Comparison of ENCODE assay signal across 13 cellular contexts in genomic region chr6:41408982-41409381, GRCh38.
"Had no signal": no experiment of that assay in that cellular context is flagged by ENCODE, and none has a peak within 500 bp of the region (broad histone marks: within the 10 kb centered on the region; RNA-seq: fewer than 3 reads in every experiment).

No MANE protein-coding gene starts in this region.

- DNase-seq: activated CD4-positive, alpha-beta T cell treated with anti-CD3 and anti-CD28 coated beads, Interleukin-2, amount 50 U/mL, for 48 hours; activated T-cell treated with anti-CD3 and anti-CD28 coated beads, Interleukin-2, amount 50 U/mL, for 1 hour; adrenal gland; esophagus squamous epithelium; hypothalamus; islet precursor cell; midbrain; pancreas had no signal

- H3K27me3 ChIP-seq: pancreas had no signal

- H3K9me3 ChIP-seq: adrenal gland, pancreas had no signal

- H3K27ac ChIP-seq: adrenal gland, cardiac muscle cell, esophagus squamous epithelium, pancreas, thoracic aorta had no signal

- H3K9me3 Mint-ChIP-seq: activated naive CD4-positive, alpha-beta T cell treated with anti-CD3 and anti-CD28 coated beads, Interleukin-2, amount 50 U/mL, for 24 hours; stimulated activated effector memory CD8-positive, alpha-beta T cell treated with anti-CD3 and anti-CD28 coated beads, Interleukin-12 subunit alpha, Interleukin-12 subunit beta, amount 100 ng/mL, for 72 hours had no signal

- H3K27ac Mint-ChIP-seq: activated naive CD4-positive, alpha-beta T cell treated with anti-CD3 and anti-CD28 coated beads, Interleukin-2, amount 50 U/mL, for 24 hours; stimulated activated effector memory CD8-positive, alpha-beta T cell treated with anti-CD3 and anti-CD28 coated beads, Interleukin-12 subunit alpha, Interleukin-12 subunit beta, amount 100 ng/mL, for 72 hours had no signal

- ATAC-seq: pancreas; stimulated activated effector memory CD8-positive, alpha-beta T cell treated with anti-CD3 and anti-CD28 coated beads, Interleukin-12 subunit alpha, Interleukin-12 subunit beta, amount 100 ng/mL, for 72 hours had no signal

- H3K36me3 Mint-ChIP-seq: activated naive CD4-positive, alpha-beta T cell treated with anti-CD3 and anti-CD28 coated beads, Interleukin-2, amount 50 U/mL, for 24 hours; stimulated activated effector memory CD8-positive, alpha-beta T cell treated with anti-CD3 and anti-CD28 coated beads, Interleukin-12 subunit alpha, Interleukin-12 subunit beta, amount 100 ng/mL, for 72 hours had no signal

- H3K4me3 Mint-ChIP-seq: activated naive CD4-positive, alpha-beta T cell treated with anti-CD3 and anti-CD28 coated beads, Interleukin-2, amount 50 U/mL, for 24 hours; stimulated activated effector memory CD8-positive, alpha-beta T cell treated with anti-CD3 and anti-CD28 coated beads, Interleukin-12 subunit alpha, Interleukin-12 subunit beta, amount 100 ng/mL, for 72 hours had no signal

- H3K4me1 Mint-ChIP-seq: activated naive CD4-positive, alpha-beta T cell treated with anti-CD3 and anti-CD28 coated beads, Interleukin-2, amount 50 U/mL, for 24 hours; stimulated activated effector memory CD8-positive, alpha-beta T cell treated with anti-CD3 and anti-CD28 coated beads, Interleukin-12 subunit alpha, Interleukin-12 subunit beta, amount 100 ng/mL, for 72 hours had no signal

- H3K36me3 ChIP-seq: adrenal gland, cardiac muscle cell, esophagus squamous epithelium, pancreas, thoracic aorta had no signal

- H3K4me1 ChIP-seq: adrenal gland, esophagus squamous epithelium, pancreas had no signal

- H3K4me3 ChIP-seq: adrenal gland, cardiac muscle cell, esophagus squamous epithelium, lung, pancreas, thoracic aorta had no signal
